In the genomic region with DNA sequence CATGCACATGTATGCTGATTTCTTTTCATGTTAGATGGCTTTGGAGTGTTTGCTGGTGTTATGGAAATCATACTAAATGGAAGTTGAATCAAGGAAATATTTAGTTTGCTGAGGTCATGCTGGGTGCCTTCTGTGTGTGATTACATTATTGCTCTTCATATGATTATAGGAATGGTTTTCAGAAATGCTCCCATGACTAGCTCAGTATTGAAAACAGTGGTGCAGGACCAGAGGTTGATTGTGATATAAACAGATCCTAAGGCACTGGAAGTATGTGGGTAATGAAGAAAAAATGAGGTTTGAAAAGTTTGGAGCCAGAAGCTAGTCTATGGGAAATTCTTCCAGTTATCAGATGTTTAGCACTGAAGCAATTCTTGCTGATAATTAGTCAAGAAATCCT, we compare ENCODE assay signal across 27 cellular contexts.
"Had no signal": no experiment of that assay in that cellular context is flagged by ENCODE, and none has a peak within 500 bp of the region (broad histone marks: within the 10 kb centered on the region; RNA-seq: fewer than 3 reads in every experiment).

No MANE protein-coding gene starts in this region.

- H3K27ac ChIP-seq: left ventricle myocardium inferior, prostate gland, skin epidermis, testis, thyroid gland, upper lobe of right lung had no signal

- ATAC-seq: natural killer cell; right cardiac atrium; sciatic nerve; stimulated activated naive B cell treated with anti-CD40 and anti-IgM and Interleukin-4, amounts not matched to agents 10 μg/mL and 1 μg/mL and 100 μg/mL, for 72 hours; stimulated activated naive CD8-positive, alpha-beta T cell treated with anti-CD3 and anti-CD28 coated beads, Interleukin-15, Interleukin-2, amounts not matched to agents 100 U/mL and 50 U/mL, for 24 hours had no signal

- H3K4me3 Mint-ChIP-seq: mesothelial cell of epicardium; natural killer cell; nephron progenitor cell; stimulated activated naive B cell treated with anti-CD40 and anti-IgM and Interleukin-4, amounts not matched to agents 10 μg/mL and 1 μg/mL and 100 μg/mL, for 72 hours had no signal

- H3K9me3 ChIP-seq: pancreas, prostate gland, stomach, testis, thyroid gland, transverse colon, upper lobe of right lung had no signal

- H3K4me3 ChIP-seq: left ventricle myocardium inferior, lung, pancreas, prostate gland, skin epidermis, testis, thyroid gland, upper lobe of right lung had no signal

- H3K36me3 ChIP-seq: left ventricle myocardium inferior, pancreas, prostate gland, stomach, thyroid gland, transverse colon, upper lobe of right lung had no signal

- DNase-seq: islet precursor cell; left ventricle myocardium inferior; mesendoderm; naive B cell; natural killer cell; nephron progenitor cell; nucleus accumbens; pancreas; posterior cingulate gyrus; retina; right cardiac atrium; stimulated activated CD4-positive, alpha-beta T cell treated with anti-CD3 and anti-CD28 coated beads, Interleukin-12 subunit alpha, Interleukin-12 subunit beta, amount 100 ng/mL, for 4 hours; stimulated activated CD4-positive, alpha-beta T cell treated with anti-CD3 and anti-CD28 coated beads, Interleukin-15, amount 100 ng/mL, for 24 hours; stimulated activated CD4-positive, alpha-beta T cell treated with anti-CD3 and anti-CD28 coated beads, Interleukin-2, amount 100 ng/mL, for 24 hours; stimulated activated CD4-positive, alpha-beta T cell treated with anti-CD3 and anti-CD28 coated beads, Interleukin-4, amount 100 ng/mL, for 1 hour; stimulated activated naive B cell treated with anti-CD40 and anti-IgM and Interleukin-4, amounts not matched to agents 10 μg/mL and 1 μg/mL and 100 μg/mL, for 72 hours; stimulated activated naive CD8-positive, alpha-beta T cell treated with anti-CD3 and anti-CD28 coated beads, Interleukin-15, Interleukin-2, amounts not matched to agents 100 U/mL and 50 U/mL, for 24 hours; testis; thyroid gland; transverse colon; upper lobe of right lung had no signal

- H3K4me1 Mint-ChIP-seq: naive B cell; natural killer cell; stimulated activated naive B cell treated with anti-CD40 and anti-IgM and Interleukin-4, amounts not matched to agents 10 μg/mL and 1 μg/mL and 100 μg/mL, for 72 hours had no signal

- H3K27me3 ChIP-seq: pancreas, stomach, testis, thyroid gland, transverse colon, upper lobe of right lung had no signal

- H3K4me1 ChIP-seq: left ventricle myocardium inferior, prostate gland, testis, upper lobe of right lung had no signal

- H3K27ac Mint-ChIP-seq: mesothelial cell of epicardium; naive B cell; natural killer cell; nephron progenitor cell; stimulated activated naive B cell treated with anti-CD40 and anti-IgM and Interleukin-4, amounts not matched to agents 10 μg/mL and 1 μg/mL and 100 μg/mL, for 72 hours had no signal

- H3K36me3 Mint-ChIP-seq: natural killer cell; stimulated activated naive B cell treated with anti-CD40 and anti-IgM and Interleukin-4, amounts not matched to agents 10 μg/mL and 1 μg/mL and 100 μg/mL, for 72 hours had no signal
